ENCODE assay signal across 26 cellular contexts in the genomic region with DNA sequence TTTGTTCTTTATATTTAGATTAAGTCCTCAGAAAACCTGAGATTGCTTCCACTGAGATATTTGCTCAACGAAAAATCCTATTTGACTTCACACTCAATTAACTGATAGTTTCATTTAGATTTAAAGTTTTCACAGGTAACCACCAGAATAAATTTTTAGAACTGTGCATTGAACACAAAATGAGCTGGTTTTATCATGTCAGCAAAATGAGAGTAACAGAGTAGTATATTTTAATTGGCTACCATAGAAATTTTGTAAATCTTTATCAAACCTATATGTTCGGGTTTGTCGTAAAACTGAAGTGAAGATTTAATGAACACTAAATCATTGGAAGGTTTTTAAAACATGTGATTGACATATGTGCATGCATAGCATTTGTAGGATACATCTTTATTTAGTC.
"Had no signal": no experiment of that assay in that cellular context is flagged by ENCODE, and none has a peak within 500 bp of the region (broad histone marks: within the 10 kb centered on the region; RNA-seq: fewer than 3 reads in every experiment).

No MANE protein-coding gene starts in this region.

- H3K9me3 ChIP-seq: stomach, suprapubic skin, testis, thoracic aorta, tibial artery, transverse colon, upper lobe of left lung, upper lobe of right lung, uterus, vagina had no signal

- H3K27me3 ChIP-seq: stomach, suprapubic skin, testis, tibial artery, tibial nerve, transverse colon, upper lobe of left lung, upper lobe of right lung, uterus, vagina had no signal

- H3K4me1 ChIP-seq: suprapubic skin, testis, tibial artery, tibial nerve, transverse colon, upper lobe of left lung, upper lobe of right lung, uterus, vagina had no signal

- H3K27ac ChIP-seq: stomach, suprapubic skin, testis, thoracic aorta, tibial artery, tibial nerve, transverse colon, upper lobe of left lung, upper lobe of right lung, uterus, vagina had no signal

- DNase-seq: stimulated activated CD4-positive, alpha-beta T cell treated with anti-CD3 and anti-CD28 coated beads, Interleukin-2, amount 100 ng/mL, for 48 hours; stimulated activated CD4-positive, alpha-beta T cell treated with anti-CD3 and anti-CD28 coated beads, Interleukin-4, amount 100 ng/mL, for 1 hour; stimulated activated CD4-positive, alpha-beta T cell treated with anti-CD3 and anti-CD28 coated beads, Interleukin-4, amount 100 ng/mL, for 24 hours; stimulated activated CD4-positive, alpha-beta T cell treated with anti-CD3 and anti-CD28 coated beads, Interleukin-4, amount 100 ng/mL, for 4 hours; stimulated activated CD8-positive, alpha-beta memory T cell treated with anti-CD3 and anti-CD28 coated beads, Interleukin-4, amount 100 ng/mL, for 48 hours; stimulated activated naive B cell treated with anti-CD40 and anti-IgM and Interleukin-4, amounts not matched to agents 10 μg/mL and 1 μg/mL and 100 μg/mL, for 72 hours; stimulated activated naive CD4-positive, alpha-beta T cell; stimulated activated naive CD4-positive, alpha-beta T cell treated with Interleukin-2 at 50 U/mL for 16 hours; stimulated activated naive CD8-positive, alpha-beta T cell treated with anti-CD3 and anti-CD28 coated beads, Interleukin-15, amount 100 ng/mL, for 72 hours; stimulated activated naive CD8-positive, alpha-beta T cell treated with anti-CD3 and anti-CD28 coated beads, Interleukin-15, Interleukin-2, amounts not matched to agents 100 U/mL and 50 U/mL, for 24 hours; stomach; substantia nigra; testis; tibial artery; transverse colon; trophoblast cell; upper lobe of left lung; upper lobe of right lung; uterus had no signal

- FAIRE-seq: urothelium cell line had no signal

- H3K4me3 ChIP-seq: stomach, suprapubic skin, testis, thoracic aorta, tibial artery, tibial nerve, transverse colon, upper lobe of left lung, upper lobe of right lung, uterus, vagina had no signal

- H3K36me3 ChIP-seq: stomach, suprapubic skin, tibial artery, tibial nerve, transverse colon, upper lobe of right lung, uterus, vagina had no signal

- ATAC-seq: stimulated activated effector memory CD8-positive, alpha-beta T cell treated with anti-CD3 and anti-CD28 coated beads, Interleukin-12 subunit alpha, Interleukin-12 subunit beta, amount 100 ng/mL, for 72 hours; stimulated activated memory B cell treated with anti-CD40 and anti-IgM and Interleukin-4, amounts not matched to agents 10 μg/mL and 1 μg/mL and 100 μg/mL, for 72 hours; stimulated activated naive B cell treated with anti-CD40 and anti-IgM and Interleukin-4, amounts not matched to agents 10 μg/mL and 1 μg/mL and 100 μg/mL, for 72 hours; stimulated activated naive CD8-positive, alpha-beta T cell treated with anti-CD3 and anti-CD28 coated beads, Interleukin-15, amount 100 ng/mL, for 72 hours; stimulated activated naive CD8-positive, alpha-beta T cell treated with anti-CD3 and anti-CD28 coated beads, Interleukin-15, Interleukin-2, amounts not matched to agents 100 U/mL and 50 U/mL, for 24 hours; upper lobe of right lung had no signal
